In genomic region chr3:179021119-179021903, GRCh38 we compare ENCODE assay signal across 1 cellular context.
TF ChIP-seq lines count a peak whose summit lies in the region.

No MANE protein-coding gene starts in this region.

TF ChIP-seq in K562, 482 proteins besides CTCF, POLR2A, EP300 and RAD21:
- TF ChIP-seq HDAC8 (tag; IDR thresholded peaks at IDR 0.05) = no peak
- TF ChIP-seq KLF6 (CRISPR knock-in tag; IDR thresholded peaks at IDR 0.05; ENCODE audit: borderline replicate concordance) = no peak
- TF ChIP-seq TBP (optimal IDR thresholded peaks at IDR 0.05; ENCODE audit: low read depth, low read length) = no peak
- TF ChIP-seq PHB2 (IDR thresholded peaks at IDR 0.05; ENCODE audit: low read depth) = no peak
- TF ChIP-seq DDX20 (tag; IDR thresholded peaks at IDR 0.05; ENCODE audit: low read depth) = no peak
- no peak for TF ChIP-seq TCF3 (CRISPR knock-in tag; IDR thresholded peaks at IDR 0.05)
- TF ChIP-seq ZC3H4 (CRISPR knock-in tag; IDR thresholded peaks at IDR 0.05; ENCODE audit: borderline replicate concordance) = no peak
- no peak for TF ChIP-seq PHF20 (IDR thresholded peaks at IDR 0.05; ENCODE audit: partially characterized antibody)
- TF ChIP-seq ZNF445 (CRISPR knock-in tag; IDR thresholded peaks at IDR 0.05; ENCODE audit: low read depth) = no peak
- TF ChIP-seq GTF2A2 (tag; IDR thresholded peaks at IDR 0.05) = no peak
- TF ChIP-seq ZNF699 (CRISPR knock-in tag; IDR thresholded peaks at IDR 0.05; ENCODE audit: insufficient replicate concordance) = no peak
- no peak for TF ChIP-seq ZNF354B (CRISPR knock-in tag; IDR thresholded peaks at IDR 0.05)
- no peak for TF ChIP-seq HMGXB4 (CRISPR knock-in tag; IDR thresholded peaks at IDR 0.05)
- TF ChIP-seq MTA1 (IDR thresholded peaks at IDR 0.05; ENCODE audit: borderline replicate concordance) = no peak
- TF ChIP-seq ZNF280B (CRISPR knock-in tag; IDR thresholded peaks at IDR 0.05) = no peak
- no peak for TF ChIP-seq BACH1 (tag; IDR thresholded peaks at IDR 0.05)
- TF ChIP-seq SMAD2 (IDR thresholded peaks at IDR 0.05; ENCODE audit: low read depth, low read length) = no peak
- TF ChIP-seq ZBTB5 (IDR thresholded peaks at IDR 0.05) = no peak
- no peak for TF ChIP-seq NR1H2 (CRISPR knock-in tag; IDR thresholded peaks at IDR 0.05)
- no peak for TF ChIP-seq CREBBP (IDR thresholded peaks at IDR 0.05; ENCODE audit: low read depth, low read length)
TF ChIP-seq in K562: peak in this region for 0.
